ENCODE assay signal across 22 cellular contexts in genomic region chrX:147894332-147894870, GRCh38. TPM values are rescaled to one million over a fixed set of nuclear protein-coding genes. Genes with fewer than 3 reads are reported as not detected.
DNase-seq lines count a peak whose midpoint lies in the region; ATAC-seq, FAIRE-seq and TF ChIP-seq lines count a peak whose summit lies in the region.
"Had no signal": no experiment of that assay in that cellular context is flagged by ENCODE, and none has a peak within 500 bp of the region (broad histone marks: within the 10 kb centered on the region; RNA-seq: fewer than 3 reads in every experiment).

No MANE protein-coding gene starts in this region.

- ATAC-seq in Right ventricle myocardium inferior = no peak
- ATAC-seq in HG03469 (IDR thresholded peaks at IDR 0.05; ENCODE audit: unreplicated experiment) = no peak
- ATAC-seq in GM19395 (IDR thresholded peaks at IDR 0.05; ENCODE audit: unreplicated experiment) = no peak
- no peak for ATAC-seq in aorta (ENCODE audit: low FRiP score)
- ATAC-seq: A549; gastrocnemius medialis; naive thymus-derived CD8-positive, alpha-beta T cell; Panc1 had no signal

- no peaks in the 10 kb centered on the region for H3K27me3 ChIP-seq in cardiac muscle cell
- no peaks in the 10 kb centered on the region for H3K27me3 ChIP-seq in bronchial epithelial cell (ENCODE audit: control insufficient read depth, insufficient read depth, low read length)
- H3K27me3 ChIP-seq in aorta (ENCODE audit: control insufficient read depth in 1 of 2, insufficient read depth in 2 of 2, low read length in 1 of 2) = no peaks in the 10 kb centered on the region
- H3K27me3 ChIP-seq: gastrocnemius medialis had no signal

- TF ChIP-seq CTCF in cardiac muscle cell (IDR thresholded peaks at IDR 0.05; ENCODE audit: low read depth, low read length) (no peak), bronchial epithelial cell (IDR thresholded peaks at IDR 0.05; ENCODE audit: insufficient read depth, low read length, severe bottlenecking) (no peak), mesothelial cell of epicardium (IDR thresholded peaks at IDR 0.05; ENCODE audit: unreplicated experiment) (no peak)

- H3K36me3 ChIP-seq in cardiac muscle cell (no peaks in the 10 kb centered on the region), bronchial epithelial cell (ENCODE audit: control insufficient read depth, insufficient read depth, low read length) (no peaks in the 10 kb centered on the region), aorta (ENCODE audit: control insufficient read depth in 1 of 2, insufficient read depth in 2 of 2, low read length in 1 of 2) (no peaks in the 10 kb centered on the region)
- H3K36me3 ChIP-seq: gastrocnemius medialis had no signal

- DNase-seq in cardiac muscle cell (ENCODE audit: low read depth in 1 of 2, low spot score in 1 of 2) (peak; percentile 9 to 28), Right ventricle myocardium inferior (ENCODE audit: missing footprints) (no peak), bronchial epithelial cell (ENCODE audit: low read depth) (peak; percentile 20), mesothelial cell of epicardium (ENCODE audit: low spot score in 2 of 2, unreplicated experiment in 2 of 2) (peak in 1 of 2 experiments; percentile 42), NCI-H187 (lab: John Stamatoyannopoulos, UW) (no peak), aorta (no peak)
- DNase-seq: activated CD4-positive, CD25-positive, alpha-beta regulatory T cell treated with anti-CD3 and anti-CD28 coated beads, Interleukin-2, amount 50 U/mL, for 72 hours; gastrocnemius medialis; naive thymus-derived CD8-positive, alpha-beta T cell; NCI-H187 treated with DMSO at 0.1 percent for 48 hours; SK-N-SH; stimulated activated CD4-positive, alpha-beta T cell treated with anti-CD3 and anti-CD28 coated beads, Interleukin-15, amount 100 ng/mL, for 24 hours; stimulated activated naive CD4-positive, alpha-beta T cell treated with Interleukin-2 at 50 U/mL for 16 hours; T1000; trophoblast cell had no signal

- H3K4me3 Mint-ChIP-seq in mesothelial cell of epicardium = peak overlapping the region; percentile 9
- H3K4me3 Mint-ChIP-seq: naive thymus-derived CD8-positive, alpha-beta T cell had no signal

- peaks cover 1% of the 10 kb centered on the region for H3K36me3 Mint-ChIP-seq in mesothelial cell of epicardium
- H3K36me3 Mint-ChIP-seq: naive thymus-derived CD8-positive, alpha-beta T cell had no signal

- peaks cover 42% of the 10 kb centered on the region for H3K4me1 Mint-ChIP-seq in mesothelial cell of epicardium

- H3K4me3 ChIP-seq in cardiac muscle cell (no peak overlapping the region), bronchial epithelial cell (ENCODE audit: low read depth, low read length) (no peak overlapping the region), aorta (ENCODE audit: low read length in 2 of 2) (no peak overlapping the region)
- H3K4me3 ChIP-seq: A549, gastrocnemius medialis had no signal

- H3K27ac ChIP-seq in cardiac muscle cell (no peak overlapping the region), aorta (ENCODE audit: low read depth in 1 of 2, low read length in 2 of 2) (no peak overlapping the region)
- H3K27ac ChIP-seq: A549, C4-2B, gastrocnemius medialis had no signal

- no peaks in the 10 kb centered on the region for H3K9me3 ChIP-seq in cardiac muscle cell (ENCODE audit: low read depth)
- H3K9me3 ChIP-seq in aorta (ENCODE audit: control insufficient read depth, low read length) = no peaks in the 10 kb centered on the region
- H3K9me3 ChIP-seq: A549, gastrocnemius medialis, SK-N-SH had no signal

- H3K27ac Mint-ChIP-seq in mesothelial cell of epicardium = peak overlapping the region; percentile 92
- H3K27ac Mint-ChIP-seq: activated T-helper 2 cell treated with anti-CD3 and anti-CD28 coated beads, Interferon-gamma antibody, Interleukin-2, Interleukin-4, amounts not matched to agents 10 μg/mL and 5 μg/mL and 100 μg/mL, durations not matched to agents 14 hours and 24 hours and 36 hours had no signal

- H3K4me1 ChIP-seq in cardiac muscle cell (ENCODE audit: low read depth) = no peaks in the 10 kb centered on the region
- H3K4me1 ChIP-seq in aorta (ENCODE audit: control insufficient read depth in 1 of 2, insufficient read depth in 2 of 2, low read length in 2 of 2) = no peaks in the 10 kb centered on the region
- H3K4me1 ChIP-seq: A549, gastrocnemius medialis had no signal

- 7 to 22% methylated on average over 3 of the region's 3 CpGs for WGBS in aorta, 2 donors

- H3K9me3 Mint-ChIP-seq in mesothelial cell of epicardium = peaks cover 14% of the 10 kb centered on the region
- H3K9me3 Mint-ChIP-seq: activated T-helper 2 cell treated with anti-CD3 and anti-CD28 coated beads, Interferon-gamma antibody, Interleukin-2, Interleukin-4, amounts not matched to agents 10 μg/mL and 5 μg/mL and 100 μg/mL, durations not matched to agents 14 hours and 24 hours and 36 hours; naive thymus-derived CD8-positive, alpha-beta T cell had no signal

- intact Hi-C loops in Right ventricle myocardium inferior (cut with DNase I) = no loop called here
- intact Hi-C loops in aorta (cut with DNase I) = no loop called here

- no peaks in the 10 kb centered on the region for H3K27me3 Mint-ChIP-seq in mesothelial cell of epicardium (ENCODE audit: low read depth)

- no peak for FAIRE-seq in bronchial epithelial cell (lab: Jason Lieb, UNC)
- FAIRE-seq: endometrium had no signal

RNA-seq across cellular contexts. Expression of gene FMR1, which starts 17.3 kb away (rescaled TPM):
- 29.1 and 34.5 TPM in 2 replicates for total RNA-seq in cardiac muscle cell
- polyA plus RNA-seq in cardiac muscle cell = 31.1 and 52.4 TPM in 2 replicates
- total RNA-seq in Right ventricle myocardium inferior = 24.9 TPM
- 22.9 and 39.7 TPM in 2 replicates for total RNA-seq in bronchial epithelial cell
- 107 to 108 TPM (median 108 TPM) in 3 replicates for total RNA-seq in mesothelial cell of epicardium
- total RNA-seq in aorta = 10 to 100 TPM; 45.8 to 51.8 TPM
- polyA plus RNA-seq in aorta = 10 to 100 TPM; 25.4 to 26.4 TPM

Comparison
In these comparisons a context has a peak if more than half of its experiments do, and no peak if none do; other contexts are left out.
1. DNase-seq: peak in cardiac muscle cell (2 of 2) and bronchial epithelial cell (single experiment); none in Right ventricle myocardium inferior (single experiment), NCI-H187 (0 of 2) and aorta (0 of 2).